ENCODE assay signal across 9 cellular contexts in genomic region chr2:127673304-127674069, GRCh38. TPM values are rescaled to one million over a fixed set of nuclear protein-coding genes. Genes with fewer than 3 reads are reported as not detected.
DNase-seq lines count a peak whose midpoint lies in the region; ATAC-seq and TF ChIP-seq lines count a peak whose summit lies in the region.
"Had no signal": no experiment of that assay in that cellular context is flagged by ENCODE, and none has a peak within 500 bp of the region (broad histone marks: within the 10 kb centered on the region; RNA-seq: fewer than 3 reads in every experiment).

No MANE protein-coding gene starts in this region.

- H3K27me3 ChIP-seq in thyroid gland = no peaks in the 10 kb centered on the region

- peaks cover 6% of the 10 kb centered on the region for H3K4me1 Mint-ChIP-seq in activated CD8-positive, alpha-beta memory T cell treated with anti-CD3 and anti-CD28 coated beads, Interleukin-2, amount 10 ng/mL, durations not matched to agents 7 days and 5 days
- H3K4me1 Mint-ChIP-seq in dendritic cell treated with granulocyte-macrophage colony-stimulating factor and Interleukin-4, amounts not matched to agents 40 ng/mL and 50 ng/mL, for 4 days (ENCODE audit: low read depth) = peaks cover 26% of the 10 kb centered on the region
- H3K4me1 Mint-ChIP-seq in mesothelial cell of epicardium = peaks cover 11% of the 10 kb centered on the region

- no peaks in the 10 kb centered on the region for H3K9me3 Mint-ChIP-seq in activated CD8-positive, alpha-beta memory T cell treated with anti-CD3 and anti-CD28 coated beads, Interleukin-2, amount 10 ng/mL, durations not matched to agents 7 days and 5 days (ENCODE audit: low read depth)
- H3K9me3 Mint-ChIP-seq in dendritic cell treated with granulocyte-macrophage colony-stimulating factor and Interleukin-4, amounts not matched to agents 40 ng/mL and 50 ng/mL, for 4 days = no peaks in the 10 kb centered on the region
- peaks cover 5% of the 10 kb centered on the region for H3K9me3 Mint-ChIP-seq in mesothelial cell of epicardium

- H3K27me3 Mint-ChIP-seq in activated CD8-positive, alpha-beta memory T cell treated with anti-CD3 and anti-CD28 coated beads, Interleukin-2, amount 10 ng/mL, durations not matched to agents 7 days and 5 days = peaks cover 73% of the 10 kb centered on the region
- peaks cover 89% of the 10 kb centered on the region for H3K27me3 Mint-ChIP-seq in dendritic cell treated with granulocyte-macrophage colony-stimulating factor and Interleukin-4, amounts not matched to agents 40 ng/mL and 50 ng/mL, for 4 days
- H3K27me3 Mint-ChIP-seq in mesothelial cell of epicardium (ENCODE audit: low read depth) = peaks cover 64% of the 10 kb centered on the region

- H3K4me3 Mint-ChIP-seq in activated CD8-positive, alpha-beta memory T cell treated with anti-CD3 and anti-CD28 coated beads, Interleukin-2, amount 10 ng/mL, durations not matched to agents 7 days and 5 days = no peak overlapping the region
- peak overlapping the region; percentile 76 for H3K4me3 Mint-ChIP-seq in dendritic cell treated with granulocyte-macrophage colony-stimulating factor and Interleukin-4, amounts not matched to agents 40 ng/mL and 50 ng/mL, for 4 days
- peak overlapping the region; percentile 68 for H3K4me3 Mint-ChIP-seq in mesothelial cell of epicardium

- H3K27ac Mint-ChIP-seq in activated CD8-positive, alpha-beta memory T cell treated with anti-CD3 and anti-CD28 coated beads, Interleukin-2, amount 10 ng/mL, durations not matched to agents 7 days and 5 days = no peak overlapping the region
- H3K27ac Mint-ChIP-seq in dendritic cell treated with granulocyte-macrophage colony-stimulating factor and Interleukin-4, amounts not matched to agents 40 ng/mL and 50 ng/mL, for 4 days = peak overlapping the region; percentile 57
- no peak overlapping the region for H3K27ac Mint-ChIP-seq in mesothelial cell of epicardium

- no peaks in the 10 kb centered on the region for H3K36me3 Mint-ChIP-seq in activated CD8-positive, alpha-beta memory T cell treated with anti-CD3 and anti-CD28 coated beads, Interleukin-2, amount 10 ng/mL, durations not matched to agents 7 days and 5 days
- H3K36me3 Mint-ChIP-seq in dendritic cell treated with granulocyte-macrophage colony-stimulating factor and Interleukin-4, amounts not matched to agents 40 ng/mL and 50 ng/mL, for 4 days (ENCODE audit: low read depth) = no peaks in the 10 kb centered on the region
- no peaks in the 10 kb centered on the region for H3K36me3 Mint-ChIP-seq in mesothelial cell of epicardium

- 75 to 88% methylated on average over 16 to 17 of the region's 17 CpGs for WGBS in thyroid gland, 2 donors

- peak overlapping the region in 1 of 3 donors; percentile 58 for H3K4me3 ChIP-seq in thyroid gland (replicated peaks in 1 of 3)

- H3K9me3 ChIP-seq in thyroid gland = no peaks in the 10 kb centered on the region

- H3K36me3 ChIP-seq in thyroid gland = no peaks in the 10 kb centered on the region

- intact Hi-C loops in dendritic cell treated with granulocyte-macrophage colony-stimulating factor and Interleukin-4, amounts not matched to agents 40 ng/mL and 50 ng/mL, for 4 days (cut with micrococcal nuclease) = loop anchor here (2.0 kb wide), 1 partner anchor 27 kb away; the partner anchor contains the start of gene SFT2D3
- intact Hi-C loops in thyroid gland (cut with DNase I) = no loop called here

- CTCF ChIA-PET in activated CD8-positive, alpha-beta memory T cell treated with anti-CD3 and anti-CD28 coated beads, Interleukin-2, amount 10 ng/mL, durations not matched to agents 7 days and 5 days (lab: Charles Lee) = no interaction called here

- H3K4me1 ChIP-seq in thyroid gland = peaks cover 8 to 16% of the 10 kb centered on the region in 2 donors

- no peak for ATAC-seq in activated CD8-positive, alpha-beta memory T cell treated with anti-CD3 and anti-CD28 coated beads, Interleukin-2, amount 10 ng/mL, durations not matched to agents 7 days and 5 days
- ATAC-seq in HG03442 (IDR thresholded peaks at IDR 0.05; ENCODE audit: unreplicated experiment) (no peak), HG03108 (IDR thresholded peaks at IDR 0.05; ENCODE audit: unreplicated experiment) (no peak)

- TF ChIP-seq CTCF in mesothelial cell of epicardium (IDR thresholded peaks at IDR 0.05; ENCODE audit: unreplicated experiment) = no peak
- TF ChIP-seq CTCF in thyroid gland (IDR thresholded peaks at IDR 0.05) = no peak

- no peak for TF ChIP-seq POLR2A in thyroid gland (IDR thresholded peaks at IDR 0.05)

- peak overlapping the region; percentile 26 to 62 (median 51) for H3K27ac ChIP-seq in thyroid gland

- peak; percentile 51 for DNase-seq in activated CD8-positive, alpha-beta memory T cell treated with anti-CD3 and anti-CD28 coated beads, Interleukin-2, amount 50 U/mL, for 48 hours
- DNase-seq in activated CD8-positive, alpha-beta memory T cell treated with anti-CD3 and anti-CD28 coated beads, Interleukin-2, amount 10 ng/mL, durations not matched to agents 7 days and 5 days = no peak
- no peak for DNase-seq in mesothelial cell of epicardium (ENCODE audit: low spot score in 2 of 2, unreplicated experiment in 2 of 2)
- no peak for DNase-seq in thyroid gland
- no peak for DNase-seq in NCI-H510A treated with DMSO at 0.1 percent for 48 hours (lab: John Stamatoyannopoulos, UW)
- DNase-seq: mesendoderm had no signal

RNA-seq across cellular contexts. Expression of gene LIMS2, which starts 1.8 kb away (rescaled TPM):
- total RNA-seq in activated CD8-positive, alpha-beta memory T cell treated with anti-CD3 and anti-CD28 coated beads, Interleukin-2, amount 10 ng/mL, durations not matched to agents 7 days and 5 days = 10 to 100 TPM in 1 of 2 experiments, 1 to 10 TPM in 1; 4.5 to 11.4 TPM
- 11.9 to 13.0 TPM (median 11.9 TPM) in 3 replicates for total RNA-seq in mesothelial cell of epicardium
- 10 to 100 TPM in 3 of 4 donors, 1 to 10 TPM in 1; 9.1 to 27.8 (median 14.2) TPM for total RNA-seq in thyroid gland

RNA-seq across cellular contexts. Expression of gene GPR17, which starts 27.5 kb away (rescaled TPM):
- not detected for total RNA-seq in activated CD8-positive, alpha-beta memory T cell treated with anti-CD3 and anti-CD28 coated beads, Interleukin-2, amount 10 ng/mL, durations not matched to agents 7 days and 5 days
- total RNA-seq in mesothelial cell of epicardium (not detected in 3 replicates), thyroid gland (not detected)

RNA-seq across cellular contexts. Expression of gene SFT2D3, which starts 27.8 kb away (rescaled TPM):
- total RNA-seq in activated CD8-positive, alpha-beta memory T cell treated with anti-CD3 and anti-CD28 coated beads, Interleukin-2, amount 10 ng/mL, durations not matched to agents 7 days and 5 days = 1 to 10 TPM; 4.1 to 4.6 TPM
- 11.6 to 12.9 TPM (median 12.1 TPM) in 3 replicates for total RNA-seq in mesothelial cell of epicardium
- 10 to 100 TPM; 14.0 to 17.9 (median 16.1) TPM for total RNA-seq in thyroid gland
